In the genomic region with DNA sequence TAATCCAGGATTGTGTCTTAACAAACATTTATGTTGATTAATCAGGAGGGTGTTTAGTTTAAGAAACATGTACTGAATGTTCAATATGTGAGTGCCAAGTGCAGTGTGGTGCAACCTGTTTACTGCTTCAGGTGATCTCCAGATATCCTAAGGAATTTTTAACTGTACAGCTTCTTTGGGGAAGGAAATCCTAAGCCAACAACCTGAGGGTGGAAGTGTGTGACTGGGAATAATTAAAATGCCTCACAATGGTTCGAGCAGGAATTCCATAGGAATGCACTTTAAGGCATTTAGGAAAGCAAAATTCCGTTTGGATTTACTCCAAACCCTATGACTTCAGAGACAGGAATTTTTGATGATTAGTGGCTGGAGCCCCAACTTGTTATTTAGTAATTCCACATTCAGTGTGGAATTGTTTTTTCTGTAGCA, we compare ENCODE assay signal across 11 cellular contexts. TPM values are rescaled to one million over a fixed set of nuclear protein-coding genes. Genes with fewer than 3 reads are reported as not detected.
A peak's percentile ranks its signal among the peaks of the same experiment; 100 is the strongest.
DNase-seq lines count a peak whose midpoint lies in the region; ATAC-seq and TF ChIP-seq lines count a peak whose summit lies in the region.
"Had no signal": no experiment of that assay in that cellular context is flagged by ENCODE, and none has a peak within 500 bp of the region (broad histone marks: within the 10 kb centered on the region; RNA-seq: fewer than 3 reads in every experiment).

No MANE protein-coding gene starts in this region.

- H3K27ac ChIP-seq in SJSA1: peak overlapping the region; percentile 92
- no peak overlapping the region for H3K27ac ChIP-seq in prostate gland

- 48% methylated on average over 2 of the region's 2 CpGs for WGBS in prostate gland

- no peaks in the 10 kb centered on the region for H3K9me3 ChIP-seq in SJSA1 (replicated peaks)
- H3K9me3 ChIP-seq in prostate gland: no peaks in the 10 kb centered on the region
- H3K9me3 ChIP-seq in BE2C: no peaks in the 10 kb centered on the region

- H3K4me1 ChIP-seq in SJSA1 (replicated peaks) (peaks cover 99% of the 10 kb centered on the region), prostate gland (replicated peaks) (no peaks in the 10 kb centered on the region), BE2C (no peaks in the 10 kb centered on the region)

- peaks cover 36% of the 10 kb centered on the region for H3K36me3 ChIP-seq in SJSA1
- H3K36me3 ChIP-seq in prostate gland: no peaks in the 10 kb centered on the region
- no peaks in the 10 kb centered on the region for H3K36me3 ChIP-seq in BE2C

- ATAC-seq in GM18519 (IDR thresholded peaks at IDR 0.05; ENCODE audit: low FRiP score, unreplicated experiment): no peak

- intact Hi-C loops in prostate gland (cut with DNase I): no loop called here

- DNase-seq in EL (peak; percentile 95), SJSA1 (ENCODE audit: low read depth in 1 of 2, low spot score in 2 of 2) (peak; percentile 60 to 91), fibroblast of mammary gland (ENCODE audit: low read depth) (peak; percentile 86), prostate gland (ENCODE audit: low spot score) (peak; percentile 35), mesenteric fat pad (ENCODE audit: low spot score) (no peak), BE2C (no peak), NCI-H526 treated with DMSO at 0.1 percent for 48 hours (lab: John Stamatoyannopoulos, UW) (no peak)
- DNase-seq: activated CD4-positive, alpha-beta T cell treated with anti-CD3 and anti-CD28 coated beads, Interleukin-2, amount 10 ng/mL, durations not matched to agents 7 days and 5 days; caudate nucleus; naive B cell had no signal

- TF ChIP-seq CTCF in fibroblast of mammary gland (conservative IDR thresholded peaks at IDR 0.05; ENCODE audit: control insufficient read depth, insufficient read depth, low read depth, low read length) (no peak), prostate gland (IDR thresholded peaks at IDR 0.05) (no peak), BE2C (IDR thresholded peaks at IDR 0.05; ENCODE audit: low read depth, low read length) (no peak)

- H3K4me3 ChIP-seq in SJSA1: no peak overlapping the region
- no peak overlapping the region for H3K4me3 ChIP-seq in fibroblast of mammary gland (ENCODE audit: control insufficient read depth, low read depth, low read length)
- H3K4me3 ChIP-seq in prostate gland: no peak overlapping the region
- H3K4me3 ChIP-seq in BE2C (ENCODE audit: low read depth, low read length): no peak overlapping the region

- H3K27me3 ChIP-seq in SJSA1 (replicated peaks) (no peaks in the 10 kb centered on the region), prostate gland (replicated peaks; ENCODE audit: insufficient read depth) (no peaks in the 10 kb centered on the region), BE2C (peaks cover 22% of the 10 kb centered on the region)

- no peak for TF ChIP-seq POLR2A in prostate gland (IDR thresholded peaks at IDR 0.05)

RNA-seq across cellular contexts. Expression of a gene that starts 16.4 kb away (rescaled TPM):
- total RNA-seq in SJSA1 (2014; rRNA removed; shearing (Covaris generic)): 245 and 249 TPM in 2 replicates
- total RNA-seq in prostate gland (100 to 1,000 TPM in 1 of 2 donors, 10 to 100 TPM in 1; 55.2 to 101 TPM), mesenteric fat pad (230 TPM)
- polyA plus RNA-seq in BE2C (2012; ENCODE audit: insufficient read depth, insufficient read length, low read depth): not detected

Comparison
In these comparisons a context has a peak if more than half of its experiments do, and no peak if none do; other contexts are left out.
1. DNase-seq: peak in EL (single experiment), SJSA1 (2 of 2), fibroblast of mammary gland (single experiment) and prostate gland (single experiment); none in mesenteric fat pad (single experiment), BE2C (single experiment) and NCI-H526 treated with DMSO at 0.1 percent for 48 hours (single experiment).